10 cellular contexts compared by ENCODE assay signal in the genomic region with DNA sequence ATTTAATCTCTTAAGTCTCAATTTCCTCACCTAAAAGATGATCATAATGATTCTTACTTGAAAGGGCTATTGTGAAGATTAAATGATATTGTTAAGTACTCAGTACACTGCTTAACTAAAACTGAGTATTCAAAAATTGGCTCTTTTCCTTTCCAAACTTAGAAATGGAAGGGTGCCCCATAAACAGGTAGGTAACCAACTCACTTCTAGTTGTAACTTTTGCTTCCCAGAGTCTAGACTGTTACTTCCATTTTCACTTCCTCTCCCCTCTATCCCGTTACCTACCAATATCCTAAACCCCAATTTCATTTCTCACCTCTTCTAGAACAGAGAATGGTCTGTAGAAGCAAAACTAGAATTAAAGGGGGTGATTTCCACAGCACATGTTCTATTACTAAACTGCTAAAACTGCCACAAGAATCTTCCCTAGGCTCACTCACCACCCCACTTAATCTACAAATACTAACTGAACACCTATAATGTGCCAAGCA. TPM values are rescaled to one million over a fixed set of nuclear protein-coding genes. Genes with fewer than 3 reads are reported as not detected.
DNase-seq lines count a peak whose midpoint lies in the region; ATAC-seq and TF ChIP-seq lines count a peak whose summit lies in the region.
"Had no signal": no experiment of that assay in that cellular context is flagged by ENCODE, and none has a peak within 500 bp of the region (broad histone marks: within the 10 kb centered on the region; RNA-seq: fewer than 3 reads in every experiment).

No MANE protein-coding gene starts in this region.

- H2AFZ ChIP-seq in OCI-LY1 (ENCODE audit: low read length) = no peak overlapping the region

- TF ChIP-seq CTCF in OCI-LY1 (IDR thresholded peaks at IDR 0.05; ENCODE audit: low read length) = no peak
- TF ChIP-seq CTCF in psoas muscle (IDR thresholded peaks at IDR 0.05) = peak; percentile 10

- no peaks in the 10 kb centered on the region for H3F3A ChIP-seq in OCI-LY1 (ENCODE audit: insufficient read depth, low read length)

- H4K20me1 ChIP-seq in OCI-LY1 (ENCODE audit: insufficient read depth, low read length) = no peaks in the 10 kb centered on the region

- H3K36me3 ChIP-seq in OCI-LY1 (ENCODE audit: insufficient read depth, low read length) = no peaks in the 10 kb centered on the region
- H3K36me3 ChIP-seq in psoas muscle (ENCODE audit: insufficient read depth in 1 of 2, low read depth in 1 of 2) = no peaks in the 10 kb centered on the region
- H3K36me3 ChIP-seq in CD4-positive, alpha-beta memory T cell (ENCODE audit: insufficient read depth, low read length) = no peaks in the 10 kb centered on the region

- no peak overlapping the region for H3K9ac ChIP-seq in OCI-LY1 (ENCODE audit: low read length)

- H3K27me3 ChIP-seq in OCI-LY1 (ENCODE audit: insufficient read depth, low read length) (no peaks in the 10 kb centered on the region), psoas muscle (ENCODE audit: insufficient read depth in 3 of 3, low read length in 2 of 3) (no peaks in the 10 kb centered on the region)
- H3K27me3 ChIP-seq in CD4-positive, alpha-beta memory T cell (ENCODE audit: insufficient read depth, low read length) = no peaks in the 10 kb centered on the region

- 82 to 93% (median 86%) methylated on average over 1 of the region's 1 CpG for WGBS in psoas muscle, 3 donors

- H3K9me2 ChIP-seq in OCI-LY1 (ENCODE audit: low read depth, low read length) = no peaks in the 10 kb centered on the region

- CTCF ChIA-PET in CD4-positive, alpha-beta memory T cell (lab: Charles Lee; ENCODE audit: partially characterized antibody) = interaction anchor here (0.7 to 2.7 kb wide), 16 partner anchors 10 to 536 kb away, joined by 3 to 30 read pairs (median 4); no protein-coding TSS in a partner anchor

- no peaks in the 10 kb centered on the region for H3K9me3 ChIP-seq in OCI-LY1 (ENCODE audit: low read length)
- H3K9me3 ChIP-seq in psoas muscle = no peaks in the 10 kb centered on the region
- H3K9me3 ChIP-seq in CD4-positive, alpha-beta memory T cell (ENCODE audit: control insufficient read depth in 1 of 2, low read length in 2 of 2) = no peaks in the 10 kb centered on the region

- no peak overlapping the region for H3K4me3 Mint-ChIP-seq in CD4-positive, alpha-beta memory T cell

- DNase-seq in psoas muscle (no peak), NCI-H345 (lab: John Stamatoyannopoulos, UW) (no peak), NCI-H446 (lab: John Stamatoyannopoulos, UW) (no peak), AG08396 (ENCODE audit: low spot score) (no peak)
- no peak for DNase-seq in CD4-positive, alpha-beta memory T cell
- DNase-seq: activated CD4-positive, alpha-beta T cell treated with anti-CD3 and anti-CD28 coated beads, Interleukin-2, amount 50 U/mL, for 1 hour; anterior cingulate cortex had no signal

- peaks cover 7% of the 10 kb centered on the region; the same call in 1 of the 2 replicates for H3K79me2 ChIP-seq in OCI-LY1 (ENCODE audit: insufficient read depth, low read length)

- H3K4me1 Mint-ChIP-seq in CD4-positive, alpha-beta memory T cell = peaks cover 9 to 17% (median 16%) of the 10 kb centered on the region in 4 donors

- H3K4me2 ChIP-seq in OCI-LY1 (ENCODE audit: low read length) = no peak overlapping the region

- intact Hi-C loops in psoas muscle (cut with DNase I) = loop anchor here (5.0 kb wide), 3 partner anchors 38 to 128 kb away; a partner anchor contains a TSS
- intact Hi-C loops in CD4-positive, alpha-beta memory T cell (cut with micrococcal nuclease) = loop anchor here (2.0 to 5.0 kb wide), 4 partner anchors 48 to 532 kb away; a partner anchor contains a TSS

- H3K27me3 Mint-ChIP-seq in CD4-positive, alpha-beta memory T cell = no peaks in the 10 kb centered on the region

- no peak overlapping the region for H3K27ac Mint-ChIP-seq in CD4-positive, alpha-beta memory T cell

- H3K27ac ChIP-seq in OCI-LY1 (ENCODE audit: low read depth, low read length, poor library complexity, severe bottlenecking) = peak overlapping the region; percentile 42
- H3K27ac ChIP-seq in psoas muscle = peak overlapping the region; percentile 54
- H3K27ac ChIP-seq in CD4-positive, alpha-beta memory T cell (ENCODE audit: low read depth, low read length) = no peak overlapping the region

- POLR2A ChIA-PET in CD4-positive, alpha-beta memory T cell (lab: Charles Lee; ENCODE audit: partially characterized antibody) = no interaction called here

- H3K4me3 ChIP-seq in OCI-LY1 (ENCODE audit: low read depth, low read length, poor library complexity, severe bottlenecking) (no peak overlapping the region), psoas muscle (no peak overlapping the region)
- no peak overlapping the region for H3K4me3 ChIP-seq in CD4-positive, alpha-beta memory T cell (ENCODE audit: low read length in 2 of 2)

- H3K4me1 ChIP-seq in OCI-LY1 (ENCODE audit: insufficient read depth, low read length, severe bottlenecking) (peaks cover 71% of the 10 kb centered on the region), psoas muscle (peaks cover 59% of the 10 kb centered on the region)
- peaks cover 28% of the 10 kb centered on the region for H3K4me1 ChIP-seq in CD4-positive, alpha-beta memory T cell (ENCODE audit: insufficient read depth, low read length)

- no peaks in the 10 kb centered on the region for H3K36me3 Mint-ChIP-seq in CD4-positive, alpha-beta memory T cell

- peak; percentile 34 for ATAC-seq in GM18909 (IDR thresholded peaks at IDR 0.05; ENCODE audit: poor library complexity, unreplicated experiment)
- ATAC-seq in HG02610 (IDR thresholded peaks at IDR 0.05; ENCODE audit: unreplicated experiment) = peak; percentile 33
- no peak for ATAC-seq in psoas muscle

- no peaks in the 10 kb centered on the region for H3K9me3 Mint-ChIP-seq in CD4-positive, alpha-beta memory T cell

RNA-seq across cellular contexts. Expression of a gene that starts 50.0 kb away (rescaled TPM):
- total RNA-seq in psoas muscle = 10 to 100 TPM; 44.3 to 89.8 (median 63.9) TPM
- 10 to 100 TPM; 45.0 to 54.0 (median 46.1) TPM for polyA plus RNA-seq in psoas muscle
- total RNA-seq in CD4-positive, alpha-beta memory T cell = 10 to 100 TPM; 11.4 to 11.8 TPM
- polyA plus RNA-seq in CD4-positive, alpha-beta memory T cell = 10 to 100 TPM; 11.5 to 12.5 TPM

Comparison
In these comparisons a context has a peak if more than half of its experiments do, and no peak if none do; other contexts are left out.
1. ATAC-seq: peak in GM18909 (single experiment) and HG02610 (single experiment); none in psoas muscle (0 of 4).